ENCODE assay signal across 10 cellular contexts in the genomic region with DNA sequence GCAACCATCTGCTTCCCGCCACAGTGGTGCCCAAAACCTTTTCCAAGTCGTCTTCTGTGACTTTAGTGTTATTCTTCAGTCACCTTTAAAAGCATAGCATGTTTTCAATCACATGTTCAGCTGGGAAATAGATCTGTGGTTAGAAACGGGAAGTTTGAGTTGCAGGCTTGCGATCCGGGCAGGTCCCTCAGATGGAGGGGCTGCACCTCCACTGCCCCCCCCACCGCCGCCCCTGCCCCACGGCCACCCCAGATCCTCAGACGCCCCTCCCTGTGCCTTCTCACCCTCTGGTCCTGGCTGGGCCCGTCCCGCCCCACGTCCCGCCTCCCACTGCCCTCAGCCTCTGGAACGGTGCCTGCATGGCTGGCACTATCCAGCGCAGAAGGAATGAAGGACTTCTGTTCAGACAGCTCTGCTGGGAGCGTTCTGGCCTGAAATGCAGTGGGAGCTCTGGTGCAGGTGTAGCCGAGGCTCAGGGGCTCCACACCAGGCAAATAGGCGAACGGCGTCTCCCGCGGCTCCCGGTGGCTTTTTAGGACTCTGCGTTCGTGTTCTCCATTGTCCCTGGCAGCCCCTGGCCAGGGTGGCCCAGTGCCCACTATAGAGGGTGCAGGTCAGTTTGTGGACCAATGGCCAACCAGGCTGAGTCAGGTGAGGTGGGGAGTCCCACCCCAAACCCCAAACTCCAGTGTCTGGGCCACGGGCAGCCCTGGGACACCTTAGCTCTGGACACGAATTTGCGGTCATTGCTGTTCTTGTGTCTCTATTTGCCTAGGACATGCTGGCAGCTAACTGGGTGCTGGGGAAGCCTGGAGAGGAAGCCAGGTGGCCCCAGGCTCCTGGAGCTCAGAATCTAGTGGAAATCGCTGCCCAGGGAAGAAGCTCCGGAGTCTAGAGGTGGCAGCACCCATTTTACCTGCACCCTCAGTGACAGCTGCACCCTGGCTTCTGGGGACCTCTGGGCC.
DNase-seq lines count a peak whose midpoint lies in the region; ATAC-seq, FAIRE-seq and TF ChIP-seq lines count a peak whose summit lies in the region.
"Had no signal": no experiment of that assay in that cellular context is flagged by ENCODE, and none has a peak within 500 bp of the region (broad histone marks: within the 10 kb centered on the region; RNA-seq: fewer than 3 reads in every experiment).

No MANE protein-coding gene starts in this region.

- no peaks in the 10 kb centered on the region for H3K36me3 Mint-ChIP-seq in activated CD4-positive, alpha-beta T cell treated with anti-CD3 and anti-CD28 coated beads for 36 hours (ENCODE audit: low read depth)
- H3K36me3 Mint-ChIP-seq in activated T-helper 1 cell treated with anti-CD3 and anti-CD28 coated beads, Interleukin-12 subunit alpha, Interleukin-12 subunit beta, Interleukin-2, Interleukin-4 antibody, amounts not matched to agents 30 ng/mL and 10 ng/mL and 1 ng/mL, durations not matched to agents 14 hours and 24 hours and 36 hours (ENCODE audit: low read depth): no peaks in the 10 kb centered on the region

- no peaks in the 10 kb centered on the region for H3K27me3 ChIP-seq in keratinocyte (ENCODE audit: control insufficient read depth, extremely low read depth, insufficient read depth, low read length)
- H3K27me3 ChIP-seq: testis had no signal

- no peak overlapping the region for H3K27ac ChIP-seq in keratinocyte (ENCODE audit: control insufficient read depth, insufficient read depth, low read length)
- peak overlapping the region; percentile 51 for H3K27ac ChIP-seq in substantia nigra (ENCODE audit: low read depth, low read length, poor library complexity, severe bottlenecking)
- H3K27ac ChIP-seq: testis had no signal

- H3K4me3 ChIP-seq in keratinocyte (ENCODE audit: control insufficient read depth in 2 of 3, extremely low read depth in 1 of 3, insufficient read depth in 2 of 3, low read depth in 1 of 3, low read length in 3 of 3): no peak overlapping the region
- H3K4me3 ChIP-seq: testis had no signal

- no peak for DNase-seq in activated CD4-positive, alpha-beta T cell treated with anti-CD3 and anti-CD28 coated beads for 36 hours
- no peak for DNase-seq in activated CD4-positive, alpha-beta T cell treated with anti-CD3 and anti-CD28 coated beads for 1 hour
- no peak for DNase-seq in activated T-helper 1 cell treated with anti-CD3 and anti-CD28 coated beads, Interleukin-12 subunit alpha, Interleukin-12 subunit beta, Interleukin-2, Interleukin-4 antibody, amounts not matched to agents 30 ng/mL and 10 ng/mL and 1 ng/mL, durations not matched to agents 14 hours and 24 hours and 36 hours (ENCODE audit: low spot score)
- no peak for DNase-seq in keratinocyte (ENCODE audit: low read depth, low spot score)
- DNase-seq in substantia nigra (lab: John Stamatoyannopoulos, UW): peak in 35 of 49 donors; percentile 20 to 79 (median 51)
- no peak for DNase-seq in NCI-H748 (lab: John Stamatoyannopoulos, UW; ENCODE audit: unreplicated experiment)
- DNase-seq in NCI-H1694 (lab: John Stamatoyannopoulos, UW): no peak
- DNase-seq: NCI-H2029, testis had no signal

- no peaks in the 10 kb centered on the region for H3K27me3 Mint-ChIP-seq in activated CD4-positive, alpha-beta T cell treated with anti-CD3 and anti-CD28 coated beads for 36 hours
- H3K27me3 Mint-ChIP-seq in activated T-helper 1 cell treated with anti-CD3 and anti-CD28 coated beads, Interleukin-12 subunit alpha, Interleukin-12 subunit beta, Interleukin-2, Interleukin-4 antibody, amounts not matched to agents 30 ng/mL and 10 ng/mL and 1 ng/mL, durations not matched to agents 14 hours and 24 hours and 36 hours (ENCODE audit: insufficient read depth): peaks cover 3% of the 10 kb centered on the region

- POLR2A ChIA-PET in activated CD4-positive, alpha-beta T cell treated with anti-CD3 and anti-CD28 coated beads for 36 hours (lab: Charles Lee): no interaction called here

- peak overlapping the region; percentile 22 for H3K4me2 ChIP-seq in keratinocyte (ENCODE audit: control insufficient read depth, extremely low read depth, insufficient read depth, low read depth, low read length)

- no peaks in the 10 kb centered on the region for H3K9me1 ChIP-seq in keratinocyte (ENCODE audit: control insufficient read depth, extremely low read depth, insufficient read depth, low read length)

- dilution Hi-C loops in keratinocyte (cut with MboI; ENCODE audit: extremely low pct_ligation_motif_present, low sequenced_read_pairs): no loop called here

- peaks cover 2% of the 10 kb centered on the region for H3K79me2 ChIP-seq in keratinocyte (ENCODE audit: control insufficient read depth, insufficient read depth, low read length)

- ATAC-seq in activated CD4-positive, alpha-beta T cell treated with anti-CD3 and anti-CD28 coated beads for 36 hours: peak; percentile 49
- no peak for ATAC-seq in GM18907 (IDR thresholded peaks at IDR 0.05; ENCODE audit: unreplicated experiment)

- CTCF ChIA-PET in activated CD4-positive, alpha-beta T cell treated with anti-CD3 and anti-CD28 coated beads for 36 hours (lab: Charles Lee): interaction anchor here (0.6 to 2.7 kb wide), 4 partner anchors 12 to 272 kb away, joined by 3 to 7 read pairs (median 4); no protein-coding TSS in a partner anchor

- H3K36me3 ChIP-seq in keratinocyte (ENCODE audit: control insufficient read depth in 2 of 2, extremely low read depth in 1 of 2, insufficient read depth in 2 of 2, low read length in 2 of 2): no peaks in the 10 kb centered on the region

- peaks cover 2% of the 10 kb centered on the region for H4K20me1 ChIP-seq in keratinocyte (ENCODE audit: control insufficient read depth, extremely low read depth, insufficient read depth, low read length)

- H3K4me1 Mint-ChIP-seq in activated CD4-positive, alpha-beta T cell treated with anti-CD3 and anti-CD28 coated beads for 36 hours: peaks cover 7% of the 10 kb centered on the region
- peaks cover 5% of the 10 kb centered on the region for H3K4me1 Mint-ChIP-seq in activated T-helper 1 cell treated with anti-CD3 and anti-CD28 coated beads, Interleukin-12 subunit alpha, Interleukin-12 subunit beta, Interleukin-2, Interleukin-4 antibody, amounts not matched to agents 30 ng/mL and 10 ng/mL and 1 ng/mL, durations not matched to agents 14 hours and 24 hours and 36 hours (ENCODE audit: low read depth)

- TF ChIP-seq CTCF in keratinocyte (optimal IDR thresholded peaks at IDR 0.05 in 1 of 3, IDR thresholded peaks at IDR 0.05 in 1 of 3, conservative IDR thresholded peaks at IDR 0.05 in 1 of 3; ENCODE audit: extremely low read depth in 1 of 3, insufficient read depth in 2 of 3, low read length in 3 of 3): no peak

- no peak overlapping the region for H3K9ac ChIP-seq in keratinocyte (ENCODE audit: control insufficient read depth, extremely low read depth, insufficient read depth, low read length)

- H3K9me3 ChIP-seq in keratinocyte (ENCODE audit: control insufficient read depth, low read depth, low read length): no peaks in the 10 kb centered on the region
- H3K9me3 ChIP-seq: testis had no signal

- intact Hi-C loops in activated CD4-positive, alpha-beta T cell treated with anti-CD3 and anti-CD28 coated beads for 36 hours (cut with DNase I, micrococcal nuclease): no loop called here
- intact Hi-C loops in activated T-helper 1 cell treated with anti-CD3 and anti-CD28 coated beads, Interleukin-12 subunit alpha, Interleukin-12 subunit beta, Interleukin-2, Interleukin-4 antibody, amounts not matched to agents 30 ng/mL and 10 ng/mL and 1 ng/mL, durations not matched to agents 14 hours and 24 hours and 36 hours (cut with micrococcal nuclease): no loop called here

- no peak overlapping the region for H2AFZ ChIP-seq in keratinocyte (ENCODE audit: control insufficient read depth, low read length)

- H3K9me3 Mint-ChIP-seq in activated CD4-positive, alpha-beta T cell treated with anti-CD3 and anti-CD28 coated beads for 36 hours (ENCODE audit: low read depth): no peaks in the 10 kb centered on the region
- H3K9me3 Mint-ChIP-seq in activated T-helper 1 cell treated with anti-CD3 and anti-CD28 coated beads, Interleukin-12 subunit alpha, Interleukin-12 subunit beta, Interleukin-2, Interleukin-4 antibody, amounts not matched to agents 30 ng/mL and 10 ng/mL and 1 ng/mL, durations not matched to agents 14 hours and 24 hours and 36 hours: no peaks in the 10 kb centered on the region

- peak overlapping the region; percentile 79 for H3K27ac Mint-ChIP-seq in activated CD4-positive, alpha-beta T cell treated with anti-CD3 and anti-CD28 coated beads for 36 hours
- no peak overlapping the region for H3K27ac Mint-ChIP-seq in activated T-helper 1 cell treated with anti-CD3 and anti-CD28 coated beads, Interleukin-12 subunit alpha, Interleukin-12 subunit beta, Interleukin-2, Interleukin-4 antibody, amounts not matched to agents 30 ng/mL and 10 ng/mL and 1 ng/mL, durations not matched to agents 14 hours and 24 hours and 36 hours

- FAIRE-seq in keratinocyte (lab: Jason Lieb, UNC): no peak

- peak overlapping the region; percentile 34 for H3K4me3 Mint-ChIP-seq in activated CD4-positive, alpha-beta T cell treated with anti-CD3 and anti-CD28 coated beads for 36 hours
- H3K4me3 Mint-ChIP-seq in activated T-helper 1 cell treated with anti-CD3 and anti-CD28 coated beads, Interleukin-12 subunit alpha, Interleukin-12 subunit beta, Interleukin-2, Interleukin-4 antibody, amounts not matched to agents 30 ng/mL and 10 ng/mL and 1 ng/mL, durations not matched to agents 14 hours and 24 hours and 36 hours: peak overlapping the region; percentile 45

- H3K4me1 ChIP-seq in keratinocyte (ENCODE audit: control insufficient read depth, extremely low read depth, insufficient read depth, low read length): peaks cover 4% of the 10 kb centered on the region

Comparison
In these comparisons a context has a peak if more than half of its experiments do, and no peak if none do; other contexts are left out.
1. DNase-seq: peak in substantia nigra (35 of 49); none in activated CD4-positive, alpha-beta T cell treated with anti-CD3 and anti-CD28 coated beads for 36 hours (single experiment), activated CD4-positive, alpha-beta T cell treated with anti-CD3 and anti-CD28 coated beads for 1 hour (single experiment), activated T-helper 1 cell treated with anti-CD3 and anti-CD28 coated beads, Interleukin-12 subunit alpha, Interleukin-12 subunit beta, Interleukin-2, Interleukin-4 antibody, amounts not matched to agents 30 ng/mL and 10 ng/mL and 1 ng/mL, durations not matched to agents 14 hours and 24 hours and 36 hours (single experiment), keratinocyte (single experiment), NCI-H748 (single experiment) and NCI-H1694 (single experiment).